23 cellular contexts compared by ENCODE assay signal in genomic region chr5:175856408-175856807, GRCh38. TPM values are rescaled to one million over a fixed set of nuclear protein-coding genes. Genes with fewer than 3 reads are reported as not detected.
"Had no signal": no experiment of that assay in that cellular context is flagged by ENCODE, and none has a peak within 500 bp of the region (broad histone marks: within the 10 kb centered on the region; RNA-seq: fewer than 3 reads in every experiment).

No MANE protein-coding gene starts in this region.

- H3K4me3 Mint-ChIP-seq: natural killer cell treated with Interleukin-12 subunit alpha and Interleukin-12 subunit beta and Interleukin-15 and Interleukin-18, amount 100 ng/mL, for 72 hours had no signal

- H3K9me3 ChIP-seq: heart right ventricle, right atrium auricular region, stomach, thyroid gland, upper lobe of left lung, uterus had no signal

- DNase-seq: effector CD8-positive, alpha-beta T cell; heart right ventricle; islet precursor cell; left ventricle myocardium superior; mesenchymal stem cell; midbrain; small intestine; stimulated activated CD4-positive, alpha-beta T cell treated with anti-CD3 and anti-CD28 coated beads, Interleukin-12 subunit alpha, Interleukin-12 subunit beta, amount 100 ng/mL, for 4 hours; stimulated activated naive CD4-positive, alpha-beta T cell; stomach; substantia nigra; thyroid gland; uterus had no signal

- H3K36me3 Mint-ChIP-seq: natural killer cell treated with Interleukin-12 subunit alpha and Interleukin-12 subunit beta and Interleukin-15 and Interleukin-18, amount 100 ng/mL, for 72 hours had no signal

- H3K4me1 ChIP-seq: right atrium auricular region, stomach, thyroid gland, upper lobe of left lung, uterus had no signal

- ATAC-seq: heart right ventricle; left ventricle myocardium superior; natural killer cell treated with Interleukin-12 subunit alpha and Interleukin-12 subunit beta and Interleukin-15 and Interleukin-18, amount 100 ng/mL, for 72 hours had no signal

- H3K27ac Mint-ChIP-seq: natural killer cell treated with Interleukin-12 subunit alpha and Interleukin-12 subunit beta and Interleukin-15 and Interleukin-18, amount 100 ng/mL, for 72 hours had no signal

- H3K27ac ChIP-seq: coronary artery, heart right ventricle, right atrium auricular region, stomach, thyroid gland, upper lobe of left lung, uterus had no signal

- H3K27me3 ChIP-seq: right atrium auricular region, thyroid gland, upper lobe of left lung, uterus had no signal

- H3K4me3 ChIP-seq: coronary artery, heart right ventricle, lung, right atrium auricular region, stomach, thyroid gland, upper lobe of left lung, uterus had no signal

- FAIRE-seq: frontal cortex, small intestine had no signal

- H3K36me3 ChIP-seq: heart right ventricle, right atrium auricular region, stomach, thyroid gland, upper lobe of left lung, uterus had no signal

- H3K9me3 Mint-ChIP-seq: natural killer cell treated with Interleukin-12 subunit alpha and Interleukin-12 subunit beta and Interleukin-15 and Interleukin-18, amount 100 ng/mL, for 72 hours had no signal

RNA-seq across cellular contexts. Expression of gene CPLX2, which starts 15.0 kb away (rescaled TPM):
- total RNA-seq: chondrocyte; dermis microvascular lymphatic vessel endothelial cell; heart right ventricle; left ventricle myocardium superior; natural killer cell treated with Interleukin-12 subunit alpha and Interleukin-12 subunit beta and Interleukin-15 and Interleukin-18, amount 100 ng/mL, for 72 hours; osteocyte; posterior vena cava; right atrium auricular region had no signal
